In genomic region chr11:77386178-77386577, GRCh38 we compare ENCODE assay signal across 12 cellular contexts.
"Had no signal": no experiment of that assay in that cellular context is flagged by ENCODE, and none has a peak within 500 bp of the region (broad histone marks: within the 10 kb centered on the region; RNA-seq: fewer than 3 reads in every experiment).

No MANE protein-coding gene starts in this region.

- DNase-seq: activated effector memory CD4-positive, alpha-beta T cell treated with Interleukin-2 at 50 U/mL for 16 hours; amniotic stem cell; foreskin melanocyte; heart left ventricle; right lobe of liver; stimulated activated CD4-positive, alpha-beta T cell treated with anti-CD3 and anti-CD28 coated beads, Interleukin-2, amount 100 ng/mL, for 48 hours; stimulated activated naive CD4-positive, alpha-beta T cell treated with Interleukin-2 at 50 U/mL for 16 hours had no signal

- H3K27me3 ChIP-seq: breast epithelium, heart left ventricle, right lobe of liver had no signal

- H3K36me3 ChIP-seq: breast epithelium had no signal

- H3K9me3 ChIP-seq: breast epithelium, heart left ventricle, right lobe of liver had no signal

- H3K4me1 ChIP-seq: breast epithelium, parathyroid adenoma, right lobe of liver had no signal

- H3K9ac ChIP-seq: parathyroid adenoma had no signal

- H2AFZ ChIP-seq: parathyroid adenoma had no signal

- H3K27ac ChIP-seq: breast epithelium, parathyroid adenoma, right lobe of liver had no signal

- H3K4me3 ChIP-seq: breast epithelium, heart left ventricle, right lobe of liver had no signal

- ATAC-seq: activated CD4-positive, CD25-positive, alpha-beta regulatory T cell treated with anti-CD3 and anti-CD28 coated beads, Interleukin-2, amount 50 U/mL, for 24 hours; activated naive CD4-positive, alpha-beta T cell treated with anti-CD3 and anti-CD28 coated beads, Interleukin-2, amount 50 U/mL, for 72 hours; esophagus mucosa; right lobe of liver had no signal
